1 cellular context compared by ENCODE assay signal in genomic region chr12:110503432-110503831, GRCh38.
A peak's percentile ranks its signal among the peaks of the same experiment; 100 is the strongest.
TF ChIP-seq lines count a peak whose summit lies in the region.

No MANE protein-coding gene starts in this region.

TF ChIP-seq in K562, 482 proteins besides CTCF, POLR2A, EP300 and RAD21:
- TF ChIP-seq SMAD1 (IDR thresholded peaks at IDR 0.05; ENCODE audit: low read depth, low read length, partially characterized antibody) (peak; percentile 32), NFIC (IDR thresholded peaks at IDR 0.05) (peak; percentile 96), GTF2A2 (tag; IDR thresholded peaks at IDR 0.05) (no peak), NFIX (CRISPR knock-in tag; IDR thresholded peaks at IDR 0.05; ENCODE audit: low read depth) (peak; percentile 88), ZNF134 (CRISPR knock-in tag; conservative IDR thresholded peaks at IDR 0.05) (no peak), FOXK1 (CRISPR knock-in tag; IDR thresholded peaks at IDR 0.05; ENCODE audit: borderline replicate concordance) (no peak), ZNF280A (IDR thresholded peaks at IDR 0.05; ENCODE audit: low read depth, partially characterized antibody) (no peak)
